ENCODE assay signal across 18 cellular contexts in genomic region chr2:188820576-188820975, GRCh38.
DNase-seq lines count a peak whose midpoint lies in the region; ATAC-seq, FAIRE-seq and TF ChIP-seq lines count a peak whose summit lies in the region.
"Had no signal": no experiment of that assay in that cellular context is flagged by ENCODE, and none has a peak within 500 bp of the region (broad histone marks: within the 10 kb centered on the region; RNA-seq: fewer than 3 reads in every experiment).

No MANE protein-coding gene starts in this region.

- 0 out of 2 replicates have a peak overlapping the region, but pooled peaks have one; percentile 14 for H3K27ac ChIP-seq in SK-N-MC
- no peak overlapping the region for H3K27ac ChIP-seq in kidney (ENCODE audit: low read depth in 2 of 2, low read length in 2 of 2)
- no peak overlapping the region for H3K27ac ChIP-seq in osteoblast (ENCODE audit: low read depth, low read length)
- H3K27ac ChIP-seq in right atrium auricular region = no peak overlapping the region
- H3K27ac ChIP-seq in colonic mucosa = no peak overlapping the region
- H3K27ac ChIP-seq: 22Rv1, BLaER1, HL-60 had no signal

- no peaks in the 10 kb centered on the region for H3K36me3 ChIP-seq in SK-N-MC (ENCODE audit: insufficient read depth, low read length)
- no peaks in the 10 kb centered on the region for H3K36me3 ChIP-seq in kidney (ENCODE audit: control insufficient read depth in 1 of 2, insufficient read depth in 2 of 2, low read length in 2 of 2)
- no peaks in the 10 kb centered on the region for H3K36me3 ChIP-seq in osteoblast (ENCODE audit: insufficient read depth, low read length)
- no peaks in the 10 kb centered on the region for H3K36me3 ChIP-seq in right atrium auricular region
- H3K36me3 ChIP-seq in colonic mucosa = no peaks in the 10 kb centered on the region
- H3K36me3 ChIP-seq: BLaER1, HAP-1 had no signal

- no peak overlapping the region for H3K4me2 ChIP-seq in osteoblast (ENCODE audit: insufficient read depth, low read length)
- H3K4me2 ChIP-seq: BLaER1 had no signal

- H3K4me1 ChIP-seq in kidney (ENCODE audit: control insufficient read depth in 1 of 2, insufficient read depth in 1 of 2, low read depth in 1 of 2, low read length in 2 of 2) (no peaks in the 10 kb centered on the region), osteoblast (ENCODE audit: insufficient read depth, low read length) (peaks cover 5% of the 10 kb centered on the region), right atrium auricular region (no peaks in the 10 kb centered on the region), colonic mucosa (no peaks in the 10 kb centered on the region)
- H3K4me1 ChIP-seq: BLaER1 had no signal

- ATAC-seq in GM19467 (IDR thresholded peaks at IDR 0.05; ENCODE audit: unreplicated experiment) = no peak

- H3K9me3 ChIP-seq in SK-N-MC (ENCODE audit: low read depth, low read length) = no peaks in the 10 kb centered on the region
- H3K9me3 ChIP-seq in kidney (ENCODE audit: control insufficient read depth in 1 of 2, low read length in 2 of 2) = no peaks in the 10 kb centered on the region
- H3K9me3 ChIP-seq in osteoblast (ENCODE audit: low read depth, low read length) = no peaks in the 10 kb centered on the region
- H3K9me3 ChIP-seq in right atrium auricular region = peaks cover 0 to 5% of the 10 kb centered on the region in 2 donors
- no peaks in the 10 kb centered on the region for H3K9me3 ChIP-seq in colonic mucosa
- H3K9me3 ChIP-seq: BLaER1, HAP-1 had no signal

- H2AFZ ChIP-seq in osteoblast (ENCODE audit: low read length) = peak overlapping the region; percentile 62

- peak; percentile 13 for FAIRE-seq in kidney (lab: Jason Lieb, UNC)
- FAIRE-seq: GM12892, H1 had no signal

- TF ChIP-seq CTCF in kidney (IDR thresholded peaks at IDR 0.05; ENCODE audit: borderline replicate concordance, extremely low read depth, insufficient read depth) (no peak), osteoblast (IDR thresholded peaks at IDR 0.05; ENCODE audit: extremely low read depth, low read depth, low read length) (no peak), right atrium auricular region (IDR thresholded peaks at IDR 0.05) (no peak), colonic mucosa (IDR thresholded peaks at IDR 0.05) (no peak)

- H3K27me3 ChIP-seq in osteoblast (ENCODE audit: insufficient read depth, low read length) (no peaks in the 10 kb centered on the region), right atrium auricular region (no peaks in the 10 kb centered on the region), colonic mucosa (no peaks in the 10 kb centered on the region)
- H3K27me3 ChIP-seq: BLaER1 had no signal

- H3K9ac ChIP-seq in SK-N-MC (ENCODE audit: insufficient read length) (no peak overlapping the region), kidney (ENCODE audit: low read length in 2 of 2) (no peak overlapping the region), colonic mucosa (ENCODE audit: low read depth in 2 of 2, low read length in 2 of 2) (no peak overlapping the region)
- H3K9ac ChIP-seq: BLaER1 had no signal

- intact Hi-C loops in kidney (cut with DNase I) (no loop called here), colonic mucosa (cut with DNase I) (no loop called here)

- no peaks in the 10 kb centered on the region for H3K79me2 ChIP-seq in osteoblast (ENCODE audit: insufficient read depth, low read length)

- no peak overlapping the region for H3K4me3 ChIP-seq in SK-N-MC
- H3K4me3 ChIP-seq in kidney (ENCODE audit: low read length in 2 of 2) = no peak overlapping the region
- H3K4me3 ChIP-seq in osteoblast (ENCODE audit: insufficient read depth, low read length) = no peak overlapping the region
- no peak overlapping the region for H3K4me3 ChIP-seq in right atrium auricular region
- H3K4me3 ChIP-seq in colonic mucosa = no peak overlapping the region
- H3K4me3 ChIP-seq: BLaER1, HAP-1 had no signal

- no peaks in the 10 kb centered on the region for H4K20me1 ChIP-seq in osteoblast (ENCODE audit: insufficient read depth, low read length)
- H4K20me1 ChIP-seq: BLaER1 had no signal

- DNase-seq in DMS 273 (lab: John Stamatoyannopoulos, UW; ENCODE audit: unreplicated experiment) (peak; percentile 23), DMS 273 treated with DMSO at 0.1 percent for 48 hours (lab: John Stamatoyannopoulos, UW) (no peak), SK-N-MC (ENCODE audit: low read depth, low spot score) (no peak), kidney (no peak), osteoblast (ENCODE audit: insufficient read length, low spot score, missing footprints) (no peak), right atrium auricular region (ENCODE audit: low spot score) (no peak), colonic mucosa (no peak)
- DNase-seq: AML-193, Calu3, DND-41, GDM1 had no signal
